In genomic region chr14:86110871-86111270, GRCh38 we compare ENCODE assay signal across 6 cellular contexts.
A peak's percentile ranks its signal among the peaks of the same experiment; 100 is the strongest.
DNase-seq lines count a peak whose midpoint lies in the region; ATAC-seq, FAIRE-seq and TF ChIP-seq lines count a peak whose summit lies in the region.
"Not testable (repeated sequence)": the region's sequence is repeated elsewhere in the genome, so short reads cannot be mapped to it uniquely, and the experiment has no call there.

No MANE protein-coding gene starts in this region.

- H3K4me1 Mint-ChIP-seq in nephron progenitor cell, neural progenitor cell: not testable (repeated sequence)

- 0 out of 4 replicates have a peak overlapping the region, but pooled peaks of 1 of the 2 experiments have one; percentile 12 for H3K4me3 ChIP-seq in DND-41 (ENCODE audit: low read depth in 1 of 2, low read length in 2 of 2)
- H3K4me3 ChIP-seq in Karpas-422 (ENCODE audit: low read length); kidney (ENCODE audit: low read length in 2 of 2); neural progenitor cell: not testable (repeated sequence)

- H3K36me3 Mint-ChIP-seq in nephron progenitor cell (ENCODE audit: low read depth); neural progenitor cell: not testable (repeated sequence)

- not testable (repeated sequence) for TF ChIP-seq CTCF in DND-41 (IDR thresholded peaks at IDR 0.05; ENCODE audit: borderline replicate concordance, extremely low read depth, low read length, poor library complexity, severe bottlenecking); kidney (IDR thresholded peaks at IDR 0.05; ENCODE audit: borderline replicate concordance, extremely low read depth, insufficient read depth); nephron progenitor cell (IDR thresholded peaks at IDR 0.05); neural progenitor cell (IDR thresholded peaks at IDR 0.05)

- H3K9me2 ChIP-seq in Karpas-422 (replicated peaks; ENCODE audit: insufficient read depth, low read length) = not testable (repeated sequence)

- H3K9me3 Mint-ChIP-seq in nephron progenitor cell = peaks cover 10% of the 10 kb centered on the region
- H3K9me3 Mint-ChIP-seq in neural progenitor cell = not testable (repeated sequence)

- not testable (repeated sequence) for H3K79me2 ChIP-seq in DND-41 (ENCODE audit: insufficient read depth, low read length); Karpas-422 (ENCODE audit: low read length); neural progenitor cell (ENCODE audit: low read depth)

- peak overlapping the region; percentile 70 for H3K27ac ChIP-seq in DND-41 (ENCODE audit: low read length)
- not testable (repeated sequence) for H3K27ac ChIP-seq in Karpas-422 (ENCODE audit: low read length); kidney (ENCODE audit: low read depth in 2 of 2, low read length in 2 of 2); neural progenitor cell

- not testable (repeated sequence) for H3K27me3 ChIP-seq in DND-41 (ENCODE audit: insufficient read depth, low read length, poor library complexity); Karpas-422 (ENCODE audit: low read length); neural progenitor cell

- H3F3A ChIP-seq in neural progenitor cell (ENCODE audit: low read depth) = not testable (repeated sequence)

- peak overlapping the region; percentile 64 for H3K27ac Mint-ChIP-seq in nephron progenitor cell
- not testable (repeated sequence) for H3K27ac Mint-ChIP-seq in neural progenitor cell

- H3K4me2 ChIP-seq in DND-41 (ENCODE audit: insufficient read depth, low read length) = peak overlapping the region; percentile 23
- H3K4me2 ChIP-seq in Karpas-422 (ENCODE audit: low read depth, low read length, poor library complexity, severe bottlenecking); neural progenitor cell: not testable (repeated sequence)

- DNase-seq in DND-41 = peak; percentile 54
- DNase-seq in Karpas-422 = peak; percentile 11
- peak; percentile 28 for DNase-seq in Right ventricle myocardium superior
- DNase-seq in kidney = peak; percentile 17
- not testable (repeated sequence) for DNase-seq in nephron progenitor cell; neural progenitor cell (ENCODE audit: low spot score)

- H2AFZ ChIP-seq in DND-41 (ENCODE audit: low read depth, low read length) = peak overlapping the region; percentile 54; the same call in 1 of the 2 replicates
- H2AFZ ChIP-seq in Karpas-422 (ENCODE audit: low read length) = not testable (repeated sequence)
- H2AFZ ChIP-seq in neural progenitor cell (replicated peaks) = peak overlapping the region; percentile 26

- not testable (repeated sequence) for H3K36me3 ChIP-seq in DND-41 (ENCODE audit: insufficient read depth, low read length); Karpas-422 (ENCODE audit: insufficient read depth, low read length); kidney (ENCODE audit: control insufficient read depth in 1 of 2, insufficient read depth in 2 of 2, low read length in 2 of 2); neural progenitor cell

- peaks cover 12% of the 10 kb centered on the region for H3K4me1 ChIP-seq in DND-41 (ENCODE audit: insufficient read depth, low read length)
- not testable (repeated sequence) for H3K4me1 ChIP-seq in Karpas-422 (ENCODE audit: low read length); kidney (ENCODE audit: control insufficient read depth in 1 of 2, insufficient read depth in 1 of 2, low read depth in 1 of 2, low read length in 2 of 2); neural progenitor cell

- H4K20me1 ChIP-seq in DND-41 (ENCODE audit: insufficient read depth, low read length); Karpas-422 (ENCODE audit: insufficient read depth, low read depth, low read length); neural progenitor cell (ENCODE audit: low read depth): not testable (repeated sequence)

- H3K9ac ChIP-seq in DND-41 (ENCODE audit: low read depth, low read length); Karpas-422 (ENCODE audit: low read length); kidney (ENCODE audit: low read length in 2 of 2); neural progenitor cell: not testable (repeated sequence)

- intact Hi-C loops in Right ventricle myocardium superior (cut with DNase I); kidney (cut with DNase I): not testable (repeated sequence)

- not testable (repeated sequence) for H3K4me3 Mint-ChIP-seq in nephron progenitor cell, neural progenitor cell

- FAIRE-seq in kidney (lab: Jason Lieb, UNC) = not testable (repeated sequence)

- H3K9me3 ChIP-seq in DND-41 (ENCODE audit: insufficient read depth, low read length, severe bottlenecking); Karpas-422 (ENCODE audit: low read length); kidney (ENCODE audit: control insufficient read depth in 1 of 2, low read length in 2 of 2); neural progenitor cell (ENCODE audit: low read depth): not testable (repeated sequence)

- ATAC-seq in DND-41 (ENCODE audit: insufficient read depth, low read depth); Right ventricle myocardium superior (ENCODE audit: poor library complexity): not testable (repeated sequence)

- not testable (repeated sequence) for H3K27me3 Mint-ChIP-seq in nephron progenitor cell (ENCODE audit: low read depth, poor library complexity); neural progenitor cell (ENCODE audit: insufficient read depth, low read depth)
